27 cellular contexts compared by ENCODE assay signal in the genomic region with DNA sequence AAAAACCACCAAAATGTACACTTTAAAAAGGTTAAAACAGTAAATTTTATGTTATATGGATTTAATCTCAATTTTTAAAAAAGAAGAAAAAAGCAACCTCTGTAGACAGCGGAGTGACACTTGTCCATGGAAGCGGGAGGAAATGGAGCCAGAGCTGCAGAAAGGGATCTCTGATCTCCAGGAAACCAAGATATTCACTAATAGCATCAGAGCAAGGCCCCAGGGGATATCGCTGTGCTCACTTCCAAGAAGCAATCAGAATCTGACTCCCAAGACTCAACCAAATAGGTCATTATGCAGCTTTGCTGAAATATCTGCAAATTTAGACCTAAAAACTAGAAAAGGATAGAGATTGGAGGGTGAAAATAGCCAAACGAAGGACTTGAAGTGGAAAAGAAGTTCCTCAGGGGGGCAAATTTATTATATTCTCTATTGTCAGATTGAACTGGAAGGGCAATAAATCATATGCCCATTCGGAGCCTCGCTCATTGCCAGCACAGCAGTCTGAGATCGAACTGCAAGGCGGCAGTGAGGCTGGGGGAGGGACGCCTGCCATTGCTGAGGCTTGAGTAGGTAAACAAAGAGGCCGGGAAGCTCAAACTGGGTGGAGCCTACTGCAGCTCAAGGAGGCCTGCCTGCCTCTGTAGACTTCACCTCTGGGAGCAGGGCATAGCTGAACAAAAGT.
DNase-seq lines count a peak whose midpoint lies in the region; ATAC-seq, FAIRE-seq and TF ChIP-seq lines count a peak whose summit lies in the region.
"Had no signal": no experiment of that assay in that cellular context is flagged by ENCODE, and none has a peak within 500 bp of the region (broad histone marks: within the 10 kb centered on the region; RNA-seq: fewer than 3 reads in every experiment).

No MANE protein-coding gene starts in this region.

- intact Hi-C loops in HepG2 (cut with micrococcal nuclease; ENCODE audit: unreplicated experiment) = no loop called here
- intact Hi-C loops in right lobe of liver (cut with DNase I) = no loop called here
- intact Hi-C loops in lower lobe of right lung (cut with DNase I) = no loop called here

- TF ChIP-seq RAD21 in HepG2 (CRISPR knock-in tag; IDR thresholded peaks at IDR 0.05) = no peak

- H3K36me3 ChIP-seq in HepG2 (replicated peaks in 1 of 2; ENCODE audit: control insufficient read depth in 1 of 2, insufficient read depth in 2 of 2, low read length in 2 of 2) = no peaks in the 10 kb centered on the region
- no peaks in the 10 kb centered on the region for H3K36me3 ChIP-seq in right lobe of liver
- no peaks in the 10 kb centered on the region for H3K36me3 ChIP-seq in lower lobe of right lung
- H3K36me3 ChIP-seq: BLaER1 treated with 17β-estradiol and CSF1 and Interleukin-3, amounts not matched to agents 10 nM and 100 nM; SJCRH30; spleen; tibial nerve had no signal

- TF ChIP-seq POLR2A in HepG2 (IDR thresholded peaks at IDR 0.05; ENCODE audit: insufficient read depth in 1 of 2, low read depth in 2 of 2, low read length in 2 of 2) (no peak), right lobe of liver (IDR thresholded peaks at IDR 0.05) (no peak)

- WGBS in HepG2 (ENCODE audit: low lambda C conversion rate) = 35% methylated on average over 6 of the region's 10 CpGs
- whole genome bisulfite sequencing in right lobe of liver (ENCODE audit: insufficient coverage, low coverage, low lambda C conversion rate, missing lambda C conversion rate) = 52% methylated on average over 10 of the region's 10 CpGs

- H4K20me1 ChIP-seq in HepG2 (ENCODE audit: insufficient read depth, low read length) = no peaks in the 10 kb centered on the region
- H4K20me1 ChIP-seq: BLaER1 treated with 17β-estradiol and CSF1 and Interleukin-3, amounts not matched to agents 10 nM and 100 nM had no signal

- no peak overlapping the region for H3K4me3 ChIP-seq in HepG2 (replicated peaks in 1 of 3; ENCODE audit: insufficient read depth in 1 of 3, low read depth in 2 of 3, low read length in 3 of 3)
- H3K4me3 ChIP-seq in right lobe of liver = no peak overlapping the region
- H3K4me3 ChIP-seq in lower lobe of right lung = no peak overlapping the region
- H3K4me3 ChIP-seq: BLaER1 treated with 17β-estradiol and CSF1 and Interleukin-3, amounts not matched to agents 10 nM and 100 nM; lung; SJCRH30; spleen; tibial nerve had no signal

- TF ChIP-seq CTCF in HepG2 (CRISPR knock-in tag; IDR thresholded peaks at IDR 0.05) = no peak
- no peak for TF ChIP-seq CTCF in right lobe of liver (IDR thresholded peaks at IDR 0.05)
- no peak for TF ChIP-seq CTCF in lower lobe of right lung (IDR thresholded peaks at IDR 0.05)

- H3K27ac ChIP-seq in HepG2 (ENCODE audit: extremely low read length, insufficient read depth, low read length) (no peak overlapping the region), right lobe of liver (no peak overlapping the region), lower lobe of right lung (no peak overlapping the region)
- H3K27ac ChIP-seq: BLaER1 treated with 17β-estradiol and CSF1 and Interleukin-3, amounts not matched to agents 10 nM and 100 nM; SJCRH30; spleen; tibial nerve had no signal

- in situ Hi-C loops in HepG2 (cut with HindIII; ENCODE audit: extremely low pct_ligation_motif_present, low pct_unique_long_range_greater_than_20kb) = no loop called here

- H3K79me2 ChIP-seq in HepG2 (ENCODE audit: insufficient read depth, low read length) = no peaks in the 10 kb centered on the region

- no peak overlapping the region for H3K9ac ChIP-seq in HepG2 (ENCODE audit: insufficient read depth, low read depth, low read length)
- H3K9ac ChIP-seq: BLaER1 treated with 17β-estradiol and CSF1 and Interleukin-3, amounts not matched to agents 10 nM and 100 nM had no signal

- no TSS peak for BruUV-seq in HepG2 (replicated peaks; lab: Mats Ljungman, UMichigan)

- no peak for FAIRE-seq in HepG2 (lab: Jason Lieb, UNC)
- FAIRE-seq: bronchial epithelial cell, colon had no signal

- no peaks in the 10 kb centered on the region for H3K4me1 ChIP-seq in HepG2 (ENCODE audit: insufficient read depth, low read length)
- no peaks in the 10 kb centered on the region for H3K4me1 ChIP-seq in right lobe of liver
- H3K4me1 ChIP-seq in lower lobe of right lung = no peaks in the 10 kb centered on the region
- H3K4me1 ChIP-seq: spleen, tibial nerve had no signal

- CTCF ChIA-PET in HepG2 (lab: Yijun Ruan, JAX; ENCODE audit: low intra/inter-chr PET ratio, low total read pairs) = no interaction called here

- H3K4me2 ChIP-seq in HepG2 (ENCODE audit: low read depth, low read length) = peak overlapping the region; percentile 18; the same call in 1 of the 2 replicates

- TF ChIP-seq EP300 in HepG2 (IDR thresholded peaks at IDR 0.05; ENCODE audit: low read depth in 2 of 2, low read length in 2 of 2) (no peak), HepG2 (CRISPR knock-in tag; IDR thresholded peaks at IDR 0.05; ENCODE audit: borderline replicate concordance) (no peak)

- ATAC-seq in HepG2 (no peak), right lobe of liver (no peak), lower lobe of right lung (no peak), HG02938 (IDR thresholded peaks at IDR 0.05; ENCODE audit: unreplicated experiment) (no peak), GM21381 (IDR thresholded peaks at IDR 0.05; ENCODE audit: unreplicated experiment) (no peak), GM21390 (IDR thresholded peaks at IDR 0.05; ENCODE audit: unreplicated experiment) (no peak)
- ATAC-seq: activated CD8-positive, alpha-beta T cell treated with anti-CD3 and anti-CD28 coated beads for 36 hours; activated T-helper 17 cell treated with anti-CD3 and anti-CD28 coated beads, Interleukin-2, amount 50 U/mL, for 72 hours; right cardiac atrium had no signal

- H3K9me3 ChIP-seq in HepG2 (ENCODE audit: low read length) = no peaks in the 10 kb centered on the region
- H3K9me3 ChIP-seq in right lobe of liver = no peaks in the 10 kb centered on the region
- H3K9me3 ChIP-seq in lower lobe of right lung = no peaks in the 10 kb centered on the region
- H3K9me3 ChIP-seq: BLaER1 treated with 17β-estradiol and CSF1 and Interleukin-3, amounts not matched to agents 10 nM and 100 nM; SJCRH30; spleen; tibial nerve had no signal

- POLR2A ChIA-PET in HepG2 (lab: Yijun Ruan, JAX) = no interaction called here

- DNase-seq in HepG2 (ENCODE audit: low spot score) = no peak
- no peak for DNase-seq in right lobe of liver
- DNase-seq in SK-N-DZ (ENCODE audit: low spot score) = peak; percentile 46
- peak; percentile 51 for DNase-seq in lower lobe of right lung
- no peak for DNase-seq in NCI-H526 treated with DMSO at 0.1 percent for 48 hours (lab: John Stamatoyannopoulos, UW)
- DNase-seq: activated CD4-positive, CD25-positive, alpha-beta regulatory T cell treated with anti-CD3 and anti-CD28 coated beads, Interleukin-2, amount 50 U/mL, for 72 hours; activated CD8-positive, alpha-beta T cell treated with anti-CD3 and anti-CD28 coated beads for 36 hours; activated naive CD4-positive, alpha-beta T cell treated with anti-CD3 and anti-CD28 coated beads, Interleukin-2, amount 50 U/mL, for 16 hours; amygdala; effector CD8-positive, alpha-beta T cell; H7; head of caudate nucleus; kidney glomerular epithelial cell; NCI-H2029 treated with DMSO at 0.1 percent for 48 hours; SJCRH30; spleen; T-helper 1 cell had no signal

- no peak overlapping the region for H2AFZ ChIP-seq in HepG2 (ENCODE audit: low read length)

- H3K27me3 ChIP-seq in HepG2 (ENCODE audit: control insufficient read depth in 1 of 2, insufficient read depth in 2 of 2, low read length in 2 of 2) (peaks cover 0 to 4% of the 10 kb centered on the region in 2 experiments; a peak in 1 of 5 replicates), right lobe of liver (no peaks in the 10 kb centered on the region), lower lobe of right lung (ENCODE audit: low read depth) (no peaks in the 10 kb centered on the region)
- H3K27me3 ChIP-seq: BLaER1 treated with 17β-estradiol and CSF1 and Interleukin-3, amounts not matched to agents 10 nM and 100 nM; SJCRH30; spleen; tibial nerve had no signal

TF ChIP-seq in HepG2, 621 proteins besides CTCF, POLR2A, EP300 and RAD21 (continues in another document):
- no peak for TF ChIP-seq BATF2 (CRISPR knock-in tag; IDR thresholded peaks at IDR 0.05)
- no peak for TF ChIP-seq MEF2D (CRISPR knock-in tag; IDR thresholded peaks at IDR 0.05)
- TF ChIP-seq GFI1 (CRISPR knock-in tag; IDR thresholded peaks at IDR 0.05; ENCODE audit: borderline replicate concordance) = no peak
- no peak for TF ChIP-seq ELF4 (CRISPR knock-in tag; IDR thresholded peaks at IDR 0.05; ENCODE audit: borderline replicate concordance)
- no peak for TF ChIP-seq ZNF780A (CRISPR knock-in tag; IDR thresholded peaks at IDR 0.05)
- TF ChIP-seq PRMT3 (CRISPR knock-in tag; IDR thresholded peaks at IDR 0.05; ENCODE audit: borderline replicate concordance, low read depth) = no peak
- no peak for TF ChIP-seq ZSCAN5A (CRISPR knock-in tag; IDR thresholded peaks at IDR 0.05; ENCODE audit: borderline replicate concordance)
- no peak for TF ChIP-seq TOE1 (CRISPR knock-in tag; IDR thresholded peaks at IDR 0.05)
- TF ChIP-seq HMG20B (CRISPR knock-in tag; conservative IDR thresholded peaks at IDR 0.05) = no peak
- no peak for TF ChIP-seq ZNF556 (CRISPR knock-in tag; IDR thresholded peaks at IDR 0.05; ENCODE audit: borderline replicate concordance)
- TF ChIP-seq DRAP1 (CRISPR knock-in tag; IDR thresholded peaks at IDR 0.05) = no peak
- TF ChIP-seq ISX (CRISPR knock-in tag; conservative IDR thresholded peaks at IDR 0.05) = no peak

Comparison
In these comparisons a context has a peak if more than half of its experiments do, and no peak if none do; other contexts are left out.
1. DNase-seq: peak in SK-N-DZ (single experiment) and lower lobe of right lung (single experiment); none in HepG2 (single experiment), right lobe of liver (0 of 3) and NCI-H526 treated with DMSO at 0.1 percent for 48 hours (single experiment).